9 cellular contexts compared by ENCODE assay signal in genomic region chr16:51151435-51151950, GRCh38. TPM values are rescaled to one million over a fixed set of nuclear protein-coding genes. Genes with fewer than 3 reads are reported as not detected.
DNase-seq lines count a peak whose midpoint lies in the region; ATAC-seq and TF ChIP-seq lines count a peak whose summit lies in the region.
"Had no signal": no experiment of that assay in that cellular context is flagged by ENCODE, and none has a peak within 500 bp of the region (broad histone marks: within the 10 kb centered on the region; RNA-seq: fewer than 3 reads in every experiment).

No MANE protein-coding gene starts in this region.

- ATAC-seq in WTC11 (peak; percentile 55), HG02885 (IDR thresholded peaks at IDR 0.05; ENCODE audit: poor library complexity, unreplicated experiment) (no peak)
- ATAC-seq in stimulated activated naive B cell treated with anti-CD40 and anti-IgM and Interleukin-4, amounts not matched to agents 10 μg/mL and 1 μg/mL and 100 μg/mL, for 72 hours (replicated peaks) = no peak

- no peak overlapping the region for H3K9ac ChIP-seq in iPS-15b (ENCODE audit: low read depth, low read length)

- H3K27me3 Mint-ChIP-seq in WTC11 (ENCODE audit: low read depth) = peaks cover 15% of the 10 kb centered on the region
- peaks cover 50 to 75% of the 10 kb centered on the region in 2 donors for H3K27me3 Mint-ChIP-seq in stimulated activated naive B cell treated with anti-CD40 and anti-IgM and Interleukin-4, amounts not matched to agents 10 μg/mL and 1 μg/mL and 100 μg/mL, for 72 hours

- H3K4me3 Mint-ChIP-seq in WTC11 = peak overlapping the region; percentile 90
- no peak overlapping the region for H3K4me3 Mint-ChIP-seq in stimulated activated naive B cell treated with anti-CD40 and anti-IgM and Interleukin-4, amounts not matched to agents 10 μg/mL and 1 μg/mL and 100 μg/mL, for 72 hours
- H3K4me3 Mint-ChIP-seq: naive B cell had no signal

- no peaks in the 10 kb centered on the region for H3K36me3 ChIP-seq in iPS-15b (ENCODE audit: control insufficient read depth, insufficient read depth, low read length)

- POLR2A ChIA-PET in WTC11 (lab: Charles Lee) = interaction anchor here (0.5 to 1.8 kb wide), 4 partner anchors 31 to 292 kb away, joined by 3 to 10 read pairs (median 3); no protein-coding TSS in a partner anchor

- H3K27ac Mint-ChIP-seq in WTC11 = no peak overlapping the region
- H3K27ac Mint-ChIP-seq in stimulated activated naive B cell treated with anti-CD40 and anti-IgM and Interleukin-4, amounts not matched to agents 10 μg/mL and 1 μg/mL and 100 μg/mL, for 72 hours = peak overlapping the region; percentile 51
- H3K27ac Mint-ChIP-seq: naive B cell had no signal

- no peak for TF ChIP-seq CTCF in WTC11 (IDR thresholded peaks at IDR 0.05)

- peaks cover 6% of the 10 kb centered on the region for H3K4me1 ChIP-seq in iPS-15b (ENCODE audit: control insufficient read depth, insufficient read depth, low read length)

- no peaks in the 10 kb centered on the region for H3K9me3 ChIP-seq in iPS-15b (ENCODE audit: control insufficient read depth, insufficient read depth, low read length)

- H3K36me3 Mint-ChIP-seq in WTC11 = peaks cover 2% of the 10 kb centered on the region
- peaks cover 0 to 7% of the 10 kb centered on the region in 2 donors for H3K36me3 Mint-ChIP-seq in stimulated activated naive B cell treated with anti-CD40 and anti-IgM and Interleukin-4, amounts not matched to agents 10 μg/mL and 1 μg/mL and 100 μg/mL, for 72 hours

- peaks cover 33% of the 10 kb centered on the region for H3K27me3 ChIP-seq in iPS-15b (ENCODE audit: control insufficient read depth, insufficient read depth, low read length)

- H3K9me3 Mint-ChIP-seq in WTC11 = no peaks in the 10 kb centered on the region
- H3K9me3 Mint-ChIP-seq in stimulated activated naive B cell treated with anti-CD40 and anti-IgM and Interleukin-4, amounts not matched to agents 10 μg/mL and 1 μg/mL and 100 μg/mL, for 72 hours = no peaks in the 10 kb centered on the region

- CTCF ChIA-PET in WTC11 (lab: Charles Lee) = interaction anchor here (0.6 to 3.4 kb wide), 3 partner anchors 17 to 831 kb away, joined by 3 to 9 read pairs (median 5); no protein-coding TSS in a partner anchor

- H3K4me3 ChIP-seq in iPS-15b (ENCODE audit: low read depth, low read length) = peak overlapping the region; percentile 85

- H3K4me1 Mint-ChIP-seq in WTC11 = peaks cover 49% of the 10 kb centered on the region
- peaks cover 7 to 10% of the 10 kb centered on the region in 2 donors for H3K4me1 Mint-ChIP-seq in stimulated activated naive B cell treated with anti-CD40 and anti-IgM and Interleukin-4, amounts not matched to agents 10 μg/mL and 1 μg/mL and 100 μg/mL, for 72 hours

- DNase-seq in DMS153 (lab: John Stamatoyannopoulos, UW) (peak; percentile 45), DMS153 treated with DMSO at 0.1 percent for 48 hours (lab: John Stamatoyannopoulos, UW; ENCODE audit: unreplicated experiment) (no peak), WTC11 (ENCODE audit: low spot score) (peak; percentile 85), GM19240 (ENCODE audit: insufficient read length, low spot score) (no peak)
- no peak for DNase-seq in stimulated activated naive B cell treated with anti-CD40 and anti-IgM and Interleukin-4, amounts not matched to agents 10 μg/mL and 1 μg/mL and 100 μg/mL, for 72 hours
- DNase-seq in activated naive CD4-positive, alpha-beta T cell treated with Interleukin-2 at 50 U/mL for 16 hours = no peak
- DNase-seq: naive B cell had no signal

TF ChIP-seq in WTC11, 78 proteins besides CTCF, POLR2A, EP300 and RAD21 (continues in another document):
- TF ChIP-seq STAT6 (CRISPR knock-in tag; conservative IDR thresholded peaks at IDR 0.05; ENCODE audit: low read depth) (no peak), MYBL2 (CRISPR knock-in tag; IDR thresholded peaks at IDR 0.05) (peak; percentile 16; the same call in 1 of the 2 replicates), TEAD4 (CRISPR knock-in tag; IDR thresholded peaks at IDR 0.05) (no peak), ZBTB43 (CRISPR knock-in tag; IDR thresholded peaks at IDR 0.05) (no peak), ATF1 (CRISPR knock-in tag; IDR thresholded peaks at IDR 0.05) (no peak), SOX15 (CRISPR knock-in tag; IDR thresholded peaks at IDR 0.05) (no peak), E2F5 (CRISPR knock-in tag; IDR thresholded peaks at IDR 0.05) (peak; percentile 22; the same call in 1 of the 2 replicates), NR2C2 (CRISPR knock-in tag; IDR thresholded peaks at IDR 0.05) (no peak), CREB1 (CRISPR knock-in tag; IDR thresholded peaks at IDR 0.05) (no peak), ERG (CRISPR knock-in tag; IDR thresholded peaks at IDR 0.05) (no peak), E2F4 (CRISPR knock-in tag; IDR thresholded peaks at IDR 0.05; ENCODE audit: borderline replicate concordance, low read depth) (no peak), USF1 (CRISPR knock-in tag; IDR thresholded peaks at IDR 0.05) (no peak), GRHL2 (CRISPR knock-in tag; IDR thresholded peaks at IDR 0.05; ENCODE audit: insufficient replicate concordance, severe bottlenecking) (no peak)

RNA-seq across cellular contexts. Expression of gene SALL1, which starts 0.4 kb away (rescaled TPM):
- total RNA-seq in WTC11 (2021) = 63.9 to 67.0 TPM (median 65.0 TPM) in 3 replicates

Comparison
In these comparisons a context has a peak if more than half of its experiments do, and no peak if none do; other contexts are left out.
1. DNase-seq: peak in DMS153 (single experiment) and WTC11 (single experiment); none in DMS153 treated with DMSO at 0.1 percent for 48 hours (single experiment), stimulated activated naive B cell treated with anti-CD40 and anti-IgM and Interleukin-4, amounts not matched to agents 10 μg/mL and 1 μg/mL and 100 μg/mL, for 72 hours (single experiment), GM19240 (single experiment) and activated naive CD4-positive, alpha-beta T cell treated with Interleukin-2 at 50 U/mL for 16 hours (single experiment).